Comparison of ENCODE assay signal across 8 cellular contexts in genomic region chr17:55053855-55054254, GRCh38.
DNase-seq lines count a peak whose midpoint lies in the region; ATAC-seq and TF ChIP-seq lines count a peak whose summit lies in the region.

No MANE protein-coding gene starts in this region.

- in situ Hi-C loops in GM23248 (cut with MboI): no loop called here

- TF ChIP-seq CTCF in AG04450 (IDR thresholded peaks at IDR 0.05; ENCODE audit: low read depth, low read length) (peak; percentile 46), VCaP (conservative IDR thresholded peaks at IDR 0.05) (peak; percentile 77), hepatocyte (IDR thresholded peaks at IDR 0.05; ENCODE audit: poor library complexity) (peak; percentile 44), sigmoid colon (IDR thresholded peaks at IDR 0.05) (no peak)

- ATAC-seq in GM18858 (IDR thresholded peaks at IDR 0.05; ENCODE audit: unreplicated experiment): no peak
- ATAC-seq in left colon: no peak

- no peaks in the 10 kb centered on the region for H3K79me2 ChIP-seq in GM23248 (ENCODE audit: insufficient read depth)
- no peaks in the 10 kb centered on the region for H3K79me2 ChIP-seq in hepatocyte

- intact Hi-C loops in sigmoid colon (cut with DNase I) (loop anchor here (10.0 kb wide), 1 partner anchor 461 kb away; the partner anchor contains the start of gene SMIM36), left colon (cut with DNase I, micrococcal nuclease) (no loop called here)

- 88 to 100% methylated on average over 1 of the region's 1 CpG for WGBS in GM23248 (ENCODE audit: low coverage in 1 of 2, low lambda C conversion rate in 2 of 2, missing lambda C conversion rate in 2 of 2), 2 experiments
- WGBS in hepatocyte (ENCODE audit: low lambda C conversion rate, missing lambda C conversion rate): 100% methylated on average over 1 of the region's 1 CpG
- WGBS in sigmoid colon, 2 donors: 96 to 98% methylated on average over 1 of the region's 1 CpG

- H3K27me3 ChIP-seq in AG04450 (ENCODE audit: control insufficient read depth, insufficient read depth, low read length) (no peaks in the 10 kb centered on the region), GM23248 (replicated peaks; ENCODE audit: insufficient read depth) (no peaks in the 10 kb centered on the region), hepatocyte (no peaks in the 10 kb centered on the region), sigmoid colon (no peaks in the 10 kb centered on the region)

- H3K9me3 ChIP-seq in AG04450 (ENCODE audit: control insufficient read depth, insufficient read depth, low read length) (no peaks in the 10 kb centered on the region), GM23248 (ENCODE audit: low read depth) (no peaks in the 10 kb centered on the region), hepatocyte (ENCODE audit: low read depth) (no peaks in the 10 kb centered on the region), sigmoid colon (no peaks in the 10 kb centered on the region)

- POLR2A ChIA-PET in AG04450 (lab: Yijun Ruan, JAX): no interaction called here

- H3K9ac ChIP-seq in GM23248: no peak overlapping the region

- TF ChIP-seq POLR2A in sigmoid colon (IDR thresholded peaks at IDR 0.05): no peak

- CTCF ChIA-PET in AG04450 (lab: Charles Lee): interaction anchor here (3.4 kb wide), 1 partner anchor 242 kb away, joined by 11 read pairs; no protein-coding TSS in a partner anchor

- no peaks in the 10 kb centered on the region for H3F3A ChIP-seq in GM23248 (ENCODE audit: insufficient read depth)

- H3K4me3 ChIP-seq in AG04450 (ENCODE audit: low read depth, low read length) (no peak overlapping the region), GM23248 (no peak overlapping the region), hepatocyte (no peak overlapping the region), sigmoid colon (no peak overlapping the region)

- no peaks in the 10 kb centered on the region for H3K4me1 ChIP-seq in GM23248 (ENCODE audit: insufficient read depth)
- H3K4me1 ChIP-seq in hepatocyte (ENCODE audit: insufficient read depth): no peaks in the 10 kb centered on the region
- no peaks in the 10 kb centered on the region for H3K4me1 ChIP-seq in sigmoid colon

- DNase-seq in AG04450 (ENCODE audit: low read depth, low spot score) (no peak), GM23248 (peak; percentile 42), hepatocyte (ENCODE audit: low spot score) (no peak), sigmoid colon (no peak), left colon (no peak), AG20443 (ENCODE audit: low spot score) (no peak)

- H3K4me2 ChIP-seq in GM23248 (ENCODE audit: unreplicated experiment): no peak overlapping the region
- H3K4me2 ChIP-seq in hepatocyte: no peak overlapping the region

- TF ChIP-seq EP300 in sigmoid colon (IDR thresholded peaks at IDR 0.05): no peak

- H2AFZ ChIP-seq in GM23248 (no peak overlapping the region), hepatocyte (no peak overlapping the region)

- no peaks in the 10 kb centered on the region for H4K20me1 ChIP-seq in GM23248 (ENCODE audit: insufficient read depth)
- H4K20me1 ChIP-seq in hepatocyte (ENCODE audit: insufficient read depth, poor library complexity, severe bottlenecking): no peaks in the 10 kb centered on the region

- H3K36me3 ChIP-seq in GM23248 (ENCODE audit: low read depth) (peaks cover 6% of the 10 kb centered on the region), hepatocyte (replicated peaks; ENCODE audit: insufficient read depth, low read depth) (no peaks in the 10 kb centered on the region), sigmoid colon (no peaks in the 10 kb centered on the region)

- H3K27ac ChIP-seq in AG04450 (ENCODE audit: low read depth, low read length): no peak overlapping the region
- H3K27ac ChIP-seq in GM23248: no peak overlapping the region
- H3K27ac ChIP-seq in VCaP: no peak overlapping the region
- no peak overlapping the region for H3K27ac ChIP-seq in hepatocyte
- no peak overlapping the region for H3K27ac ChIP-seq in sigmoid colon

- H3K9me2 ChIP-seq in GM23248 (ENCODE audit: insufficient read depth): no peaks in the 10 kb centered on the region
- no peaks in the 10 kb centered on the region for H3K9me2 ChIP-seq in hepatocyte (replicated peaks; ENCODE audit: insufficient read depth)

Comparison
In these comparisons a context has a peak if more than half of its experiments do, and no peak if none do; other contexts are left out.
1. CTCF ChIP-seq: peak in AG04450 (single experiment), VCaP (single experiment) and hepatocyte (single experiment); none in sigmoid colon (0 of 4).